ENCODE assay signal across 1 cellular context in the genomic region with DNA sequence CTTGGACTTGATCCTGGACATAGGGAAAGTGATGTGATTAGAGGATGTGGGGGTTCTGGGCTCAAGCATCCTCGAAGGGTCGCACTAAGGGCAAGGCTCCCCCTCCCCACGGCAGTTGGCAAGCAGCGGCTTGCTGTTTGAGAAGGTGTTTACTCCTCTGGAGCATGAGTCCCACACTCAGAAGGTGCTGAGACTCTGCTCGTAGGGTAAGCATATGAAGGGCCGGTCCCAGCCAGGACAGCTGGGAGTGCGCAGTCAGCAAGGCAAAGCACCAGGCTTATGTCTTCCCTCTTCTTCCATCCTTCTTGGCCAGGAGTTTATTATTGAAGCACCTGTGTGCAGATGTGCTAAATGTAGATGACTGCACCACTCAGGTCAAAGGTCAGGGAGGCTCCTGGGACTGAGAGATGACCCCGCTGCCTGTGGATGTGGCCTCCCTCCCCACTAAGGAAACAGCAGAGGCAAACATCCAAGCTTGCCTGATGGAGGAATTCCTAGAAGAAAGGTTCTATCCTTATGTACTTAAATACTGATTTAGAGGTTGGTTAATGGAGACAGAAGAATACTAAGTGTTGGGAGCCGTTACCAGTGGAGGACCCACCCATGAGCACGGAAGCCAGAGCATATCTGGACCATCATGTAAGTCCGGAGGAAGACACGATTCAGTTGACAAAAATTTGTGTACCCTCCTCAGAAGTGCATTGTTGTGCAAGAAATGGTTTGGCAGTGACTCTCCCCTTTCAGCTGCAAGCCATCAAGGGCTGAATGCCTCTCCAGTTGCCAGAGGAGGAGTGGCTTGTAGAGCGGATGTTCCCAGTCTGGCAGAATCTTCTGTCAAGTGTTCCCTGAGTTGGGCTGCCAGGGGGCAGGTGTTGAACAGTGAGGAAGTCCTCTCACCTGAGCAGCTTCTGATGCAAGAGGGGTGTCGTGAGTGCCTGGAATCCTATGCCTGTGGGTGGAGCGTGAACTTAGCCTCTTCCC.
TF ChIP-seq lines count a peak whose summit lies in the region.

No MANE protein-coding gene starts in this region.

TF ChIP-seq in H1, 55 proteins besides CTCF, POLR2A, EP300 and RAD21 (continued from another document):
- TF ChIP-seq CHD7 (IDR thresholded peaks at IDR 0.05; ENCODE audit: insufficient replicate concordance, low read length) (no peak), KDM5A (IDR thresholded peaks at IDR 0.05; ENCODE audit: low read length) (no peak), POLR2AphosphoS5 (IDR thresholded peaks at IDR 0.05; ENCODE audit: low read depth, low read length) (no peak), HDAC2 (IDR thresholded peaks at IDR 0.05; ENCODE audit: borderline replicate concordance in 1 of 2, low read depth in 2 of 2, low read length in 2 of 2) (no peak), TEAD4 (IDR thresholded peaks at IDR 0.05; ENCODE audit: low read depth, low read length) (no peak; the same call in 1 of the 2 replicates)
- TF ChIP-seq, protein P1, sequence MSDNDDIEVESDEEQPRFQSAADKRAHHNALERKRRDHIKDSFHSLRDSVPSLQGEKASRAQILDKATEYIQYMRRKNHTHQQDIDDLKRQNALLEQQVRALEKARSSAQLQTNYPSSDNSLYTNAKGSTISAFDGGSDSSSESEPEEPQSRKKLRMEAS (IDR thresholded peaks at IDR 0.05): no peak
TF ChIP-seq in H1: peak in this region for 0.
